Comparison of ENCODE assay signal across 7 cellular contexts in the genomic region with DNA sequence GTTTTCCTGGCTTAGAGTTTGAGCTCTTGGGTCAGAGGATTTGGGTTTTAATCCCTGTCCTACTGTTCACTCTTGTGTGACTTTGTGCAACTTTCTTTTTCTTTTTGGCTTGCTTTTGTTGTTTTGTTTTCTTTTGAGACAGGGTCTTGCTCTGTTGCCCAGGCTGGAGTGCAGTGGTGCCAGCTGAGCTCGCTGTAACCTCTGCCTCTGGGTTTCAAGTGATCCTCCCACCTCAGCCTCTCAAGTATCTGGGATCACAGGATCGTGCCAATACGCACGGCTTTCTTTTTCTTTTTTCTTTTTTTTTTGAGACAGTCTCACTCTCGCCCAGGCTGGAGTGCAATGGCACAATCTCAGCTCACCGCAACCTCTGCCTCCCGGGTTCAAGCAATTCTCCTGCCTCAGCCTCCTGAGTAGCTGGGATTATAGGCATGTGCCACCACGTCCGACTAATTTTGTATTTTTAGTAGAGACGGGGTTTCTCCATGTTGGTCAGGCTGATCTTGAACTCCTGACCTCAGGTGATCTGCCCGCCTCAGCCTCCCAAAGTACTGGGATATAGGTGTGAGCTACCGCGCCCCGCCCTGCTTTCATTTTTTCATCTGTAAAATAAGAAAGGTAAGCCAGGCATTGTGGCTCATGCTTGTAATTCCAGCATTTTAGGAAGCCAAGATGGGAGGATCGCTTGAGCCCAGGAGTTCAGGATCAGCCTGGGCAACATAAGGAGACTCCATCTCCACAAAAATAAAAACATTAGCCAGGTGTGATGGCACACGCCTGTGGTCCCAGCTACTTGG.
DNase-seq lines count a peak whose midpoint lies in the region; ATAC-seq and TF ChIP-seq lines count a peak whose summit lies in the region.
"Not testable (repeated sequence)": the region's sequence is repeated elsewhere in the genome, so short reads cannot be mapped to it uniquely, and the experiment has no call there.

No MANE protein-coding gene starts in this region.

- H3K9me3 Mint-ChIP-seq in activated CD4-positive, alpha-beta T cell treated with anti-CD3 and anti-CD28 coated beads, Interleukin-2, amount 10 ng/mL, durations not matched to agents 24 days and 14 days; dendritic cell treated with granulocyte-macrophage colony-stimulating factor and Interleukin-4, amounts not matched to agents 40 ng/mL and 50 ng/mL, for 4 days; stimulated activated memory B cell treated with anti-CD40 and anti-IgM and Interleukin-4, amounts not matched to agents 10 μg/mL and 1 μg/mL and 100 μg/mL, for 72 hours: not testable (repeated sequence)

- H3K4me1 ChIP-seq in GM23248 (ENCODE audit: insufficient read depth); OCI-LY1 (ENCODE audit: insufficient read depth, low read length, severe bottlenecking); muscle layer of duodenum (ENCODE audit: control insufficient read depth in 1 of 2, insufficient read depth in 2 of 2, low read length in 2 of 2): not testable (repeated sequence)

- H3K27me3 Mint-ChIP-seq in activated CD4-positive, alpha-beta T cell treated with anti-CD3 and anti-CD28 coated beads, Interleukin-2, amount 10 ng/mL, durations not matched to agents 24 days and 14 days; dendritic cell treated with granulocyte-macrophage colony-stimulating factor and Interleukin-4, amounts not matched to agents 40 ng/mL and 50 ng/mL, for 4 days; stimulated activated memory B cell treated with anti-CD40 and anti-IgM and Interleukin-4, amounts not matched to agents 10 μg/mL and 1 μg/mL and 100 μg/mL, for 72 hours: not testable (repeated sequence)

- intact Hi-C loops in activated CD4-positive, alpha-beta T cell treated with anti-CD3 and anti-CD28 coated beads, Interleukin-2, amount 10 ng/mL, durations not matched to agents 24 days and 14 days (cut with micrococcal nuclease); dendritic cell treated with granulocyte-macrophage colony-stimulating factor and Interleukin-4, amounts not matched to agents 40 ng/mL and 50 ng/mL, for 4 days (cut with micrococcal nuclease); left colon (cut with DNase I, micrococcal nuclease): not testable (repeated sequence)

- H2AFZ ChIP-seq in GM23248: peak overlapping the region; percentile 10; the same call in 1 of the 2 replicates
- not testable (repeated sequence) for H2AFZ ChIP-seq in OCI-LY1 (ENCODE audit: low read length)

- TF ChIP-seq CTCF in OCI-LY1 (IDR thresholded peaks at IDR 0.05; ENCODE audit: low read length): not testable (repeated sequence)

- not testable (repeated sequence) for H3K27me3 ChIP-seq in GM23248 (replicated peaks; ENCODE audit: insufficient read depth); OCI-LY1 (ENCODE audit: insufficient read depth, low read length); muscle layer of duodenum (ENCODE audit: low read depth, low read length)

- not testable (repeated sequence) for H4K20me1 ChIP-seq in GM23248 (ENCODE audit: insufficient read depth); OCI-LY1 (ENCODE audit: insufficient read depth, low read length)

- H3K36me3 Mint-ChIP-seq in activated CD4-positive, alpha-beta T cell treated with anti-CD3 and anti-CD28 coated beads, Interleukin-2, amount 10 ng/mL, durations not matched to agents 24 days and 14 days (ENCODE audit: low read depth); dendritic cell treated with granulocyte-macrophage colony-stimulating factor and Interleukin-4, amounts not matched to agents 40 ng/mL and 50 ng/mL, for 4 days (ENCODE audit: low read depth); stimulated activated memory B cell treated with anti-CD40 and anti-IgM and Interleukin-4, amounts not matched to agents 10 μg/mL and 1 μg/mL and 100 μg/mL, for 72 hours: not testable (repeated sequence)

- H3K36me3 ChIP-seq in GM23248 (ENCODE audit: low read depth); OCI-LY1 (ENCODE audit: insufficient read depth, low read length); muscle layer of duodenum (ENCODE audit: control insufficient read depth in 1 of 2, insufficient read depth in 2 of 2, low read length in 2 of 2): not testable (repeated sequence)

- not testable (repeated sequence) for H3K9me2 ChIP-seq in GM23248 (ENCODE audit: insufficient read depth); OCI-LY1 (ENCODE audit: low read depth, low read length)

- not testable (repeated sequence) for H3K9ac ChIP-seq in GM23248; OCI-LY1 (ENCODE audit: low read length)

- not testable (repeated sequence) for H3K4me1 Mint-ChIP-seq in activated CD4-positive, alpha-beta T cell treated with anti-CD3 and anti-CD28 coated beads, Interleukin-2, amount 10 ng/mL, durations not matched to agents 24 days and 14 days; dendritic cell treated with granulocyte-macrophage colony-stimulating factor and Interleukin-4, amounts not matched to agents 40 ng/mL and 50 ng/mL, for 4 days (ENCODE audit: low read depth); stimulated activated memory B cell treated with anti-CD40 and anti-IgM and Interleukin-4, amounts not matched to agents 10 μg/mL and 1 μg/mL and 100 μg/mL, for 72 hours

- in situ Hi-C loops in GM23248 (cut with MboI): not testable (repeated sequence)

- not testable (repeated sequence) for DNase-seq in GM23248; activated CD4-positive, alpha-beta T cell treated with anti-CD3 and anti-CD28 coated beads, Interleukin-2, amount 10 ng/mL, durations not matched to agents 24 days and 14 days; left colon

- H3K4me2 ChIP-seq in GM23248 (ENCODE audit: unreplicated experiment); OCI-LY1 (ENCODE audit: low read length): not testable (repeated sequence)

- H3F3A ChIP-seq in GM23248 (ENCODE audit: insufficient read depth); OCI-LY1 (ENCODE audit: insufficient read depth, low read length): not testable (repeated sequence)

- H3K9me3 ChIP-seq in GM23248 (ENCODE audit: low read depth); OCI-LY1 (ENCODE audit: low read length); muscle layer of duodenum (ENCODE audit: control insufficient read depth in 1 of 2, low read length in 2 of 2): not testable (repeated sequence)

- not testable (repeated sequence) for H3K4me3 Mint-ChIP-seq in activated CD4-positive, alpha-beta T cell treated with anti-CD3 and anti-CD28 coated beads, Interleukin-2, amount 10 ng/mL, durations not matched to agents 24 days and 14 days; dendritic cell treated with granulocyte-macrophage colony-stimulating factor and Interleukin-4, amounts not matched to agents 40 ng/mL and 50 ng/mL, for 4 days; stimulated activated memory B cell treated with anti-CD40 and anti-IgM and Interleukin-4, amounts not matched to agents 10 μg/mL and 1 μg/mL and 100 μg/mL, for 72 hours

- peak; percentile 15 for ATAC-seq in left colon
- ATAC-seq in stimulated activated memory B cell treated with anti-CD40 and anti-IgM and Interleukin-4, amounts not matched to agents 10 μg/mL and 1 μg/mL and 100 μg/mL, for 72 hours: not testable (repeated sequence)

- H3K27ac Mint-ChIP-seq in activated CD4-positive, alpha-beta T cell treated with anti-CD3 and anti-CD28 coated beads, Interleukin-2, amount 10 ng/mL, durations not matched to agents 24 days and 14 days: peak overlapping the region; percentile 13
- peak overlapping the region; percentile 10 for H3K27ac Mint-ChIP-seq in dendritic cell treated with granulocyte-macrophage colony-stimulating factor and Interleukin-4, amounts not matched to agents 40 ng/mL and 50 ng/mL, for 4 days
- peak overlapping the region; percentile 57 for H3K27ac Mint-ChIP-seq in stimulated activated memory B cell treated with anti-CD40 and anti-IgM and Interleukin-4, amounts not matched to agents 10 μg/mL and 1 μg/mL and 100 μg/mL, for 72 hours

- not testable (repeated sequence) for H3K79me2 ChIP-seq in GM23248 (ENCODE audit: insufficient read depth); OCI-LY1 (ENCODE audit: insufficient read depth, low read length)

- 89 to 91% methylated on average over 12 to 16 of the region's 16 CpGs for WGBS in GM23248 (ENCODE audit: low coverage in 1 of 2, low lambda C conversion rate in 2 of 2, missing lambda C conversion rate in 2 of 2), 2 experiments

- H3K27ac ChIP-seq in GM23248: not testable (repeated sequence)
- H3K27ac ChIP-seq in OCI-LY1 (ENCODE audit: low read depth, low read length, poor library complexity, severe bottlenecking) (peak overlapping the region; percentile 27), muscle layer of duodenum (ENCODE audit: low read length) (peak overlapping the region; percentile 86)

- not testable (repeated sequence) for H3K4me3 ChIP-seq in GM23248; OCI-LY1 (ENCODE audit: low read depth, low read length, poor library complexity, severe bottlenecking); muscle layer of duodenum (ENCODE audit: low read depth in 1 of 2, low read length in 2 of 2)
